In genomic region chr6:159761873-159762680, GRCh38 we compare ENCODE assay signal across 1 cellular context.
TF ChIP-seq lines count a peak whose summit lies in the region.

Gene ACAT2, plus strand, starts transcription at chr6:159762045. Its CDS starts 43 bp downstream, at chr6:159762088.

TF ChIP-seq in HepG2, 621 proteins besides CTCF, POLR2A, EP300 and RAD21 (continued from another document and continues in another):
- TF ChIP-seq ATF2 (CRISPR knock-in tag; IDR thresholded peaks at IDR 0.05) (peak; percentile 35), PRMT3 (CRISPR knock-in tag; IDR thresholded peaks at IDR 0.05; ENCODE audit: borderline replicate concordance, low read depth) (peak; percentile 91; the same call in 1 of the 2 replicates), HHEX (CRISPR knock-in tag; IDR thresholded peaks at IDR 0.05) (no peak), ZFAT (CRISPR knock-in tag; conservative IDR thresholded peaks at IDR 0.05) (peak; percentile 81; the same call in 1 of the 2 replicates), ZNF772 (CRISPR knock-in tag; IDR thresholded peaks at IDR 0.05) (peak; percentile 69), RBFOX2 (IDR thresholded peaks at IDR 0.05; ENCODE audit: low read depth, low read length) (peak; percentile 98), RAD51 (IDR thresholded peaks at IDR 0.05; ENCODE audit: borderline replicate concordance) (no peak), USF2 (IDR thresholded peaks at IDR 0.05; ENCODE audit: low read depth, low read length) (no peak), USF2 (CRISPR knock-in tag; IDR thresholded peaks at IDR 0.05; ENCODE audit: borderline replicate concordance) (no peak), ZBTB49 (CRISPR knock-in tag; IDR thresholded peaks at IDR 0.05; ENCODE audit: borderline replicate concordance) (peak; percentile 95), ZNF224 (CRISPR knock-in tag; IDR thresholded peaks at IDR 0.05) (no peak; the same call in 1 of the 2 replicates), EHMT2 (IDR thresholded peaks at IDR 0.05; ENCODE audit: borderline replicate concordance, low read depth, low read length) (no peak), ZNF512 (CRISPR knock-in tag; IDR thresholded peaks at IDR 0.05) (no peak), ZNF143 (CRISPR knock-in tag; IDR thresholded peaks at IDR 0.05) (peak; percentile 54; the same call in 1 of the 2 replicates), ZFP36L1 (CRISPR knock-in tag; IDR thresholded peaks at IDR 0.05) (peak; percentile 30; the same call in 1 of the 2 replicates), MLLT10 (CRISPR knock-in tag; IDR thresholded peaks at IDR 0.05) (no peak; the same call in 1 of the 2 replicates), NR0B2 (CRISPR knock-in tag; IDR thresholded peaks at IDR 0.05) (peak; percentile 82), MTF2 (CRISPR knock-in tag; IDR thresholded peaks at IDR 0.05; ENCODE audit: borderline replicate concordance) (no peak), ASH2L (IDR thresholded peaks at IDR 0.05; ENCODE audit: insufficient read length, low read depth, low read length) (peak; percentile 97), ZNF670 (CRISPR knock-in tag; IDR thresholded peaks at IDR 0.05; ENCODE audit: borderline replicate concordance) (peak; percentile 97), ZBTB25 (CRISPR knock-in tag; IDR thresholded peaks at IDR 0.05) (peak; percentile 69), ZNF460 (CRISPR knock-in tag; IDR thresholded peaks at IDR 0.05; ENCODE audit: borderline replicate concordance) (no peak), ZNF775 (CRISPR knock-in tag; IDR thresholded peaks at IDR 0.05; ENCODE audit: borderline replicate concordance) (no peak; the same call in 1 of the 2 replicates), SOX13 (IDR thresholded peaks at IDR 0.05) (peak; percentile 12; the same call in 1 of the 2 replicates), SOX13 (CRISPR knock-in tag; conservative IDR thresholded peaks at IDR 0.05 in 1 of 2, IDR thresholded peaks at IDR 0.05 in 1 of 2) (peak in 1 of 2 experiments; percentile 35; a peak in 1 of 4 replicates), ZNF839 (CRISPR knock-in tag; IDR thresholded peaks at IDR 0.05; ENCODE audit: borderline replicate concordance) (no peak), ZZZ3 (CRISPR knock-in tag; IDR thresholded peaks at IDR 0.05; ENCODE audit: borderline replicate concordance) (peak; percentile 18; the same call in 1 of the 2 replicates), ARID4A (CRISPR knock-in tag; IDR thresholded peaks at IDR 0.05; ENCODE audit: borderline replicate concordance) (peak; percentile 98), ZNF720 (CRISPR knock-in tag; IDR thresholded peaks at IDR 0.05) (no peak), HBP1 (CRISPR knock-in tag; IDR thresholded peaks at IDR 0.05; ENCODE audit: low read depth) (peak; percentile 86), ZNF362 (CRISPR knock-in tag; IDR thresholded peaks at IDR 0.05; ENCODE audit: borderline replicate concordance) (no peak), ZNF451 (CRISPR knock-in tag; IDR thresholded peaks at IDR 0.05) (peak; percentile 58; the same call in 1 of the 2 replicates), BRD4 (CRISPR knock-in tag; IDR thresholded peaks at IDR 0.05) (peak; percentile 60; the same call in 1 of the 2 replicates), MIER3 (CRISPR knock-in tag; IDR thresholded peaks at IDR 0.05; ENCODE audit: borderline replicate concordance) (peak; percentile 57; the same call in 1 of the 2 replicates), FOXJ3 (CRISPR knock-in tag; IDR thresholded peaks at IDR 0.05; ENCODE audit: borderline replicate concordance) (peak; percentile 81; the same call in 1 of the 2 replicates), ZNF674 (CRISPR knock-in tag; IDR thresholded peaks at IDR 0.05; ENCODE audit: low read depth) (peak; percentile 87; the same call in 1 of the 2 replicates), REXO4 (CRISPR knock-in tag; IDR thresholded peaks at IDR 0.05; ENCODE audit: borderline replicate concordance) (no peak), ZNF773 (CRISPR knock-in tag; IDR thresholded peaks at IDR 0.05; ENCODE audit: borderline replicate concordance) (peak; percentile 74; the same call in 1 of the 2 replicates), CHD4 (IDR thresholded peaks at IDR 0.05; ENCODE audit: borderline replicate concordance, low read length) (no peak; the same call in 1 of the 2 replicates), NFE2L2 (IDR thresholded peaks at IDR 0.05; ENCODE audit: low read length) (no peak), ZNF431 (CRISPR knock-in tag; IDR thresholded peaks at IDR 0.05; ENCODE audit: borderline replicate concordance, low read depth) (no peak), KLF13 (CRISPR knock-in tag; IDR thresholded peaks at IDR 0.05) (no peak), ZNF562 (CRISPR knock-in tag; IDR thresholded peaks at IDR 0.05; ENCODE audit: borderline replicate concordance) (no peak), U2AF1 (optimal IDR thresholded peaks at IDR 0.05; ENCODE audit: low read depth, low read length) (peak; percentile 76), HDAC2 (CRISPR knock-in tag; IDR thresholded peaks at IDR 0.05) (no peak), NCOA2 (CRISPR knock-in tag; IDR thresholded peaks at IDR 0.05) (peak; percentile 59; the same call in 1 of the 2 replicates), ZMAT3 (CRISPR knock-in tag; conservative IDR thresholded peaks at IDR 0.05) (peak; percentile 91), ZNF20 (CRISPR knock-in tag; IDR thresholded peaks at IDR 0.05) (peak; percentile 91; the same call in 1 of the 2 replicates)
